In genomic region chr3:139111392-139112229, GRCh38 we compare ENCODE assay signal across 8 cellular contexts.
DNase-seq lines count a peak whose midpoint lies in the region; ATAC-seq and TF ChIP-seq lines count a peak whose summit lies in the region.

No MANE protein-coding gene starts in this region.

- H3K27me3 ChIP-seq in PC-3 (ENCODE audit: low read length) (no peaks in the 10 kb centered on the region), neural progenitor cell (peaks cover 25% of the 10 kb centered on the region), transverse colon (no peaks in the 10 kb centered on the region)

- H3F3A ChIP-seq in PC-3 (ENCODE audit: low read length, unreplicated experiment) (no peaks in the 10 kb centered on the region), neural progenitor cell (ENCODE audit: low read depth) (peaks cover 6% of the 10 kb centered on the region)

- H2AFZ ChIP-seq in PC-3 (ENCODE audit: low read length), result peak overlapping the region; percentile 69
- H2AFZ ChIP-seq in neural progenitor cell (replicated peaks), result peak overlapping the region; percentile 9

- H3K4me1 Mint-ChIP-seq in neural progenitor cell, result no peaks in the 10 kb centered on the region

- in situ Hi-C loops in transverse colon (cut with MboI; ENCODE audit: low pct_ligation_motif_present in 1 of 4, low pct_unique_long_range_greater_than_20kb in 1 of 4, low sequenced_read_pairs in 3 of 4), result loop anchor here in 1 of 4 donors (25.0 kb wide), 1 partner anchor 201 kb away; no protein-coding TSS in a partner anchor

- peak; percentile 62 for ATAC-seq in HG03571 (IDR thresholded peaks at IDR 0.05; ENCODE audit: unreplicated experiment)
- peak; percentile 91 for ATAC-seq in PC-3

- WGBS in transverse colon (ENCODE audit: low coverage in 1 of 2), 2 donors, result 10 to 15% methylated on average over 7 to 12 of the region's 13 CpGs

- H3K36me3 ChIP-seq in PC-3 (ENCODE audit: low read depth, low read length), result no peaks in the 10 kb centered on the region
- H3K36me3 ChIP-seq in neural progenitor cell, result no peaks in the 10 kb centered on the region
- H3K36me3 ChIP-seq in transverse colon, result no peaks in the 10 kb centered on the region

- H3K79me2 ChIP-seq in PC-3 (ENCODE audit: low read length) (no peaks in the 10 kb centered on the region), neural progenitor cell (ENCODE audit: low read depth) (no peaks in the 10 kb centered on the region)

- H3K4me3 Mint-ChIP-seq in neural progenitor cell, result no peak overlapping the region

- H3K27me3 Mint-ChIP-seq in neural progenitor cell (ENCODE audit: insufficient read depth, low read depth), result peaks cover 8% of the 10 kb centered on the region

- BruUV-seq in PC-3 (replicated peaks; lab: Mats Ljungman, UMichigan), result no TSS peak

- H3K4me2 ChIP-seq in PC-3 (ENCODE audit: low read length), result peak overlapping the region; percentile 57
- no peak overlapping the region for H3K4me2 ChIP-seq in neural progenitor cell

- intact Hi-C loops in PC-3 (cut with micrococcal nuclease) (loop anchor here (2.0 kb wide), 2 partner anchors 91 to 217 kb away; no protein-coding TSS in a partner anchor), transverse colon (cut with DNase I; ENCODE audit: low total_unique reads) (loop anchor here (5.0 kb wide), 1 partner anchor 216 kb away; no protein-coding TSS in a partner anchor)

- H3K27ac Mint-ChIP-seq in neural progenitor cell, result no peak overlapping the region

- H3K9me3 ChIP-seq in PC-3 (ENCODE audit: low read length), result no peaks in the 10 kb centered on the region
- H3K9me3 ChIP-seq in neural progenitor cell (ENCODE audit: low read depth), result no peaks in the 10 kb centered on the region
- no peaks in the 10 kb centered on the region for H3K9me3 ChIP-seq in transverse colon

- DNase-seq in NCI-H2107 treated with DMSO at 0.1 percent for 48 hours (lab: John Stamatoyannopoulos, UW; ENCODE audit: unreplicated experiment) (peak; percentile 55), NCI-H2107 (lab: John Stamatoyannopoulos, UW) (no peak), PC-3 (peak; percentile 58), fibroblast of villous mesenchyme (ENCODE audit: low read depth) (peak; percentile 67), neural progenitor cell (ENCODE audit: low spot score) (peak; percentile 74), transverse colon (peak; percentile 74)
- DNase-seq in activated T-helper 1 cell treated with anti-CD3 and anti-CD28 coated beads, Interleukin-2, amount 50 U/mL, for 16 hours (ENCODE audit: low read depth in 1 of 2, low spot score in 1 of 2), result peak; percentile 4 to 22

- no peaks in the 10 kb centered on the region for H4K20me1 ChIP-seq in PC-3 (ENCODE audit: low read length)
- H4K20me1 ChIP-seq in neural progenitor cell (ENCODE audit: low read depth), result no peaks in the 10 kb centered on the region

- no peaks in the 10 kb centered on the region for H3K9me2 ChIP-seq in PC-3 (replicated peaks; ENCODE audit: low read length)

- no peaks in the 10 kb centered on the region for H3K36me3 Mint-ChIP-seq in neural progenitor cell

- CTCF ChIA-PET in PC-3 (lab: Charles Lee), result interaction anchor here (0.6 to 1.9 kb wide), 5 partner anchors 16 to 242 kb away, joined by 3 to 15 read pairs (median 6); no protein-coding TSS in a partner anchor

- H3K27ac ChIP-seq in PC-3 (ENCODE audit: low read length) (no peak overlapping the region), neural progenitor cell (no peak overlapping the region), transverse colon (no peak overlapping the region)

- H3K9ac ChIP-seq in PC-3 (ENCODE audit: low read length), result no peak overlapping the region
- H3K9ac ChIP-seq in neural progenitor cell, result no peak overlapping the region

- no peak for TF ChIP-seq EP300 in transverse colon (IDR thresholded peaks at IDR 0.05; ENCODE audit: low read depth)

- no peaks in the 10 kb centered on the region for H3K9me3 Mint-ChIP-seq in neural progenitor cell

- TF ChIP-seq CTCF in PC-3 (conservative IDR thresholded peaks at IDR 0.05; ENCODE audit: low read depth, low read length) (peak; percentile 77), fibroblast of villous mesenchyme (IDR thresholded peaks at IDR 0.05; ENCODE audit: insufficient read depth, low read depth, low read length) (peak; percentile 85), neural progenitor cell (IDR thresholded peaks at IDR 0.05) (peak; percentile 81), transverse colon (IDR thresholded peaks at IDR 0.05) (peak; percentile 64 to 73 (median 67))

- 0 out of 2 replicates have a peak, but pooled peaks cover under 1% of the 10 kb centered on the region for H3K4me1 ChIP-seq in PC-3 (ENCODE audit: insufficient read depth, low read length)
- H3K4me1 ChIP-seq in neural progenitor cell, result no peaks in the 10 kb centered on the region
- H3K4me1 ChIP-seq in transverse colon, result peaks cover 0 to 4% (median 2%) of the 10 kb centered on the region in 4 donors

- H3K4me3 ChIP-seq in PC-3 (ENCODE audit: low read length) (no peak overlapping the region), fibroblast of villous mesenchyme (ENCODE audit: low read depth, low read length) (no peak overlapping the region), neural progenitor cell (no peak overlapping the region), transverse colon (no peak overlapping the region)

- POLR2A ChIA-PET in PC-3 (lab: Charles Lee; ENCODE audit: unreplicated experiment), result no interaction called here

- no peak for TF ChIP-seq POLR2A in transverse colon (IDR thresholded peaks at IDR 0.05)
